Comparison of ENCODE assay signal across 21 cellular contexts in genomic region chr11:8714622-8715225, GRCh38. TPM values are rescaled to one million over a fixed set of nuclear protein-coding genes. Genes with fewer than 3 reads are reported as not detected.
DNase-seq lines count a peak whose midpoint lies in the region; ATAC-seq, FAIRE-seq and TF ChIP-seq lines count a peak whose summit lies in the region.
"Had no signal": no experiment of that assay in that cellular context is flagged by ENCODE, and none has a peak within 500 bp of the region (broad histone marks: within the 10 kb centered on the region; RNA-seq: fewer than 3 reads in every experiment).

No MANE protein-coding gene starts in this region.

- H3K23ac ChIP-seq in mesenchymal stem cell (ENCODE audit: low read length in 2 of 2) = no peak overlapping the region

- H3K9ac ChIP-seq in astrocyte (ENCODE audit: low read length) (no peak overlapping the region), mesenchymal stem cell (ENCODE audit: low read length) (peak overlapping the region; percentile 8), stomach smooth muscle (ENCODE audit: low read length in 2 of 2) (peak overlapping the region in 1 of 2 donors; percentile 21), colonic mucosa (ENCODE audit: low read depth in 2 of 2, low read length in 2 of 2) (no peak overlapping the region)

- H2BK12ac ChIP-seq in mesenchymal stem cell (ENCODE audit: low read length in 2 of 2) = no peak overlapping the region

- ATAC-seq in CD4-positive, alpha-beta T cell (ENCODE audit: poor library complexity) = no peak
- ATAC-seq in GM18867 (IDR thresholded peaks at IDR 0.05; ENCODE audit: unreplicated experiment) = no peak

- no peak overlapping the region for H3K14ac ChIP-seq in mesenchymal stem cell (ENCODE audit: low read length in 2 of 2)

- peaks cover 42% of the 10 kb centered on the region for H3K4me1 Mint-ChIP-seq in astrocyte (ENCODE audit: low read depth, unreplicated experiment)
- no peaks in the 10 kb centered on the region for H3K4me1 Mint-ChIP-seq in CD4-positive, alpha-beta T cell (ENCODE audit: low read depth)

- H2AFZ ChIP-seq in astrocyte (ENCODE audit: low read depth, low read length) (no peak overlapping the region), mesenchymal stem cell (ENCODE audit: low read depth, low read length) (no peak overlapping the region)

- H3K9me3 ChIP-seq in astrocyte (ENCODE audit: insufficient read depth, low read depth, low read length) = no peaks in the 10 kb centered on the region
- H3K9me3 ChIP-seq in mesenchymal stem cell (ENCODE audit: control insufficient read depth, low read length) = no peaks in the 10 kb centered on the region
- H3K9me3 ChIP-seq in stomach smooth muscle (ENCODE audit: control insufficient read depth in 2 of 2, low read length in 2 of 2) = no peaks in the 10 kb centered on the region
- H3K9me3 ChIP-seq in CD4-positive, alpha-beta T cell (ENCODE audit: control insufficient read depth, low read length) = no peaks in the 10 kb centered on the region
- H3K9me3 ChIP-seq in colonic mucosa = no peaks in the 10 kb centered on the region
- H3K9me3 ChIP-seq: HAP-1, neutrophil, upper lobe of right lung had no signal

- no peak overlapping the region for H3K27ac ChIP-seq in astrocyte (ENCODE audit: low read depth, low read length)
- H3K27ac ChIP-seq in mesenchymal stem cell (ENCODE audit: low read length, poor library complexity, severe bottlenecking) = no peak overlapping the region
- H3K27ac ChIP-seq in stomach smooth muscle (ENCODE audit: low read length) = peak overlapping the region; percentile 94
- H3K27ac ChIP-seq in CD4-positive, alpha-beta T cell (ENCODE audit: low read depth, low read length) = no peak overlapping the region
- H3K27ac ChIP-seq in colonic mucosa = no peak overlapping the region
- H3K27ac ChIP-seq: 22Rv1, upper lobe of right lung had no signal

- POLR2A ChIA-PET in CD4-positive, alpha-beta T cell (lab: Charles Lee) = no interaction called here

- peaks cover 49% of the 10 kb centered on the region for H3K36me3 Mint-ChIP-seq in astrocyte (ENCODE audit: low read depth, unreplicated experiment)
- no peaks in the 10 kb centered on the region for H3K36me3 Mint-ChIP-seq in CD4-positive, alpha-beta T cell (ENCODE audit: low read depth)

- no peak overlapping the region for H3K4me3 Mint-ChIP-seq in astrocyte (ENCODE audit: unreplicated experiment)
- no peak overlapping the region for H3K4me3 Mint-ChIP-seq in CD4-positive, alpha-beta T cell

- H3K4me2 ChIP-seq in astrocyte (ENCODE audit: low read length) = peak overlapping the region; percentile 20
- H3K4me2 ChIP-seq in mesenchymal stem cell (ENCODE audit: low read length, poor library complexity, severe bottlenecking) = no peak overlapping the region

- no peak for TF ChIP-seq CTCF in astrocyte (IDR thresholded peaks at IDR 0.05; ENCODE audit: insufficient read depth, low read depth, low read length)
- TF ChIP-seq CTCF in CD4-positive, alpha-beta T cell (IDR thresholded peaks at IDR 0.05) = no peak
- no peak for TF ChIP-seq CTCF in colonic mucosa (IDR thresholded peaks at IDR 0.05)

- H3K79me1 ChIP-seq in mesenchymal stem cell (replicated peaks; ENCODE audit: low read length, poor library complexity, severe bottlenecking) = peaks cover 14% of the 10 kb centered on the region

- peaks cover 8% of the 10 kb centered on the region for H3K79me2 ChIP-seq in astrocyte (ENCODE audit: insufficient read depth, low read length)

- H3K36me3 ChIP-seq in astrocyte (ENCODE audit: insufficient read depth, low read length) (peaks cover 10% of the 10 kb centered on the region), mesenchymal stem cell (ENCODE audit: control insufficient read depth in 1 of 2, insufficient read depth in 2 of 2, low read depth in 1 of 2, low read length in 2 of 2) (peaks cover 57 to 71% of the 10 kb centered on the region in 2 experiments), stomach smooth muscle (ENCODE audit: control insufficient read depth in 2 of 2, insufficient read depth in 2 of 2, low read length in 2 of 2) (peaks cover 37 to 47% of the 10 kb centered on the region in 2 donors), colonic mucosa (no peaks in the 10 kb centered on the region)
- H3K36me3 ChIP-seq: neutrophil had no signal

- H3K18ac ChIP-seq in mesenchymal stem cell (ENCODE audit: low read depth in 1 of 2, low read length in 2 of 2) = peak overlapping the region in 1 of 2 experiments; percentile 31

- no peak overlapping the region for H4K91ac ChIP-seq in mesenchymal stem cell (ENCODE audit: low read length)

- H3K27me3 Mint-ChIP-seq in astrocyte (ENCODE audit: low read depth, unreplicated experiment) = no peaks in the 10 kb centered on the region
- peaks cover 2% of the 10 kb centered on the region for H3K27me3 Mint-ChIP-seq in CD4-positive, alpha-beta T cell

- H4K8ac ChIP-seq in mesenchymal stem cell (ENCODE audit: low read length) = no peak overlapping the region

- no peak overlapping the region for H2BK5ac ChIP-seq in mesenchymal stem cell (ENCODE audit: low read depth, low read length, poor library complexity, severe bottlenecking)

- H4K20me1 ChIP-seq in astrocyte (ENCODE audit: insufficient read depth, low read length) = no peaks in the 10 kb centered on the region

- CTCF ChIA-PET in CD4-positive, alpha-beta T cell (lab: Charles Lee) = no interaction called here

- no peaks in the 10 kb centered on the region for H3K27me3 ChIP-seq in astrocyte (ENCODE audit: insufficient read depth, low read length)
- no peaks in the 10 kb centered on the region for H3K27me3 ChIP-seq in mesenchymal stem cell (ENCODE audit: control insufficient read depth in 1 of 2, insufficient read depth in 1 of 2, low read length in 2 of 2)
- no peaks in the 10 kb centered on the region for H3K27me3 ChIP-seq in stomach smooth muscle (ENCODE audit: control insufficient read depth in 1 of 2, insufficient read depth in 2 of 2, low read length in 2 of 2)
- no peaks in the 10 kb centered on the region for H3K27me3 ChIP-seq in CD4-positive, alpha-beta T cell (ENCODE audit: control insufficient read depth, insufficient read depth, low read length)
- no peaks in the 10 kb centered on the region for H3K27me3 ChIP-seq in colonic mucosa
- H3K27me3 ChIP-seq: neutrophil, upper lobe of right lung had no signal

- peak; percentile 23 for DNase-seq in DMS53 (lab: John Stamatoyannopoulos, UW)
- DNase-seq in DMS53 treated with DMSO at 0.1 percent for 48 hours (lab: John Stamatoyannopoulos, UW; ENCODE audit: unreplicated experiment) = no peak
- peak; percentile 37 for DNase-seq in astrocyte (ENCODE audit: low read depth)
- peak; percentile 25 for DNase-seq in mesenchymal stem cell
- DNase-seq in CD4-positive, alpha-beta T cell = no peak
- no peak for DNase-seq in colonic mucosa
- DNase-seq: activated CD4-positive, CD25-positive, alpha-beta regulatory T cell treated with anti-CD3 and anti-CD28 coated beads, Interleukin-2, amount 50 U/mL, for 72 hours; activated CD8-positive, alpha-beta memory T cell treated with anti-CD3 and anti-CD28 coated beads, Interleukin-2, amount 50 U/mL, for 48 hours; activated naive CD4-positive, alpha-beta T cell treated with Interleukin-2 at 50 U/mL for 16 hours; DMS 273 treated with DMSO at 0.1 percent for 48 hours; Kasumi-1; NCI-H1436; SIG-M5; stimulated activated CD4-positive, alpha-beta T cell treated with anti-CD3 and anti-CD28 coated beads, Interleukin-4, amount 100 ng/mL, for 4 hours; T-helper 2 cell had no signal

- no peak overlapping the region for H3K4ac ChIP-seq in mesenchymal stem cell (ENCODE audit: low read depth in 1 of 2, low read length in 2 of 2)

- no peak overlapping the region for H3K27ac Mint-ChIP-seq in astrocyte (ENCODE audit: unreplicated experiment)
- no peak overlapping the region for H3K27ac Mint-ChIP-seq in CD4-positive, alpha-beta T cell

- H3K4me1 ChIP-seq in astrocyte (ENCODE audit: insufficient read depth, low read length) = peaks cover 38% of the 10 kb centered on the region
- H3K4me1 ChIP-seq in mesenchymal stem cell (ENCODE audit: control insufficient read depth, insufficient read depth, low read depth, low read length) = peaks cover 32% of the 10 kb centered on the region
- peaks cover 68% of the 10 kb centered on the region for H3K4me1 ChIP-seq in stomach smooth muscle (ENCODE audit: control insufficient read depth, insufficient read depth, low read length)
- no peaks in the 10 kb centered on the region for H3K4me1 ChIP-seq in colonic mucosa
- H3K4me1 ChIP-seq: HAP-1 had no signal

- no peak overlapping the region for H2BK120ac ChIP-seq in mesenchymal stem cell (ENCODE audit: low read depth, low read length)

- no peak overlapping the region for H2AK5ac ChIP-seq in mesenchymal stem cell (ENCODE audit: low read length, severe bottlenecking)

- 64% methylated on average over 4 of the region's 4 CpGs for WGBS in mesenchymal stem cell

- intact Hi-C loops in CD4-positive, alpha-beta T cell (cut with DNase I, micrococcal nuclease) = no loop called here
- intact Hi-C loops in colonic mucosa (cut with DNase I) = no loop called here

- H3K4me3 ChIP-seq in astrocyte (ENCODE audit: insufficient read depth, low read depth, low read length) = no peak overlapping the region
- H3K4me3 ChIP-seq in mesenchymal stem cell (ENCODE audit: insufficient read depth in 1 of 2, low read depth in 1 of 2, low read length in 2 of 2) = no peak overlapping the region
- no peak overlapping the region for H3K4me3 ChIP-seq in stomach smooth muscle (ENCODE audit: low read length in 2 of 2)
- H3K4me3 ChIP-seq in colonic mucosa = no peak overlapping the region
- H3K4me3 ChIP-seq: HAP-1, upper lobe of right lung had no signal

- H2BK15ac ChIP-seq in mesenchymal stem cell (ENCODE audit: low read depth, poor library complexity, severe bottlenecking) = no peak overlapping the region

- no peaks in the 10 kb centered on the region for H3K9me3 Mint-ChIP-seq in astrocyte (ENCODE audit: unreplicated experiment)
- H3K9me3 Mint-ChIP-seq in CD4-positive, alpha-beta T cell = no peaks in the 10 kb centered on the region

- no peak for FAIRE-seq in astrocyte (lab: Jason Lieb, UNC)

RNA-seq across cellular contexts. Expression of gene RPL27A, which starts 32.1 kb away (rescaled TPM):
- 573 and 682 TPM in 2 replicates for total RNA-seq in astrocyte
- 1,998 TPM for polyA plus RNA-seq in mesenchymal stem cell (2013, experiment 1 of 2)
- 1,912 TPM for polyA plus RNA-seq in mesenchymal stem cell (2013, experiment 2 of 2)
- 1,000 to 10,000 TPM; 1,667 to 1,721 TPM for total RNA-seq in CD4-positive, alpha-beta T cell
- total RNA-seq in colonic mucosa = 1,000 to 10,000 TPM in 1 of 2 donors, 100 to 1,000 TPM in 1; 701 to 1,045 TPM

RNA-seq across cellular contexts. Expression of gene TRIM66, which starts 32.3 kb away (rescaled TPM):
- 7.3 and 8.8 TPM in 2 replicates for total RNA-seq in astrocyte
- polyA plus RNA-seq in mesenchymal stem cell (2013, experiment 1 of 2) = 1.8 TPM
- polyA plus RNA-seq in mesenchymal stem cell (2013, experiment 2 of 2) = 1.9 TPM
- total RNA-seq in CD4-positive, alpha-beta T cell = 1 to 10 TPM; 6.8 to 9.8 TPM
- total RNA-seq in colonic mucosa = 10 to 100 TPM in 1 of 2 donors, 1 to 10 TPM in 1; 5.9 to 10.6 TPM

Comparison
In these comparisons a context has a peak if more than half of its experiments do, and no peak if none do; other contexts are left out.
1. DNase-seq: peak in DMS53 (single experiment), astrocyte (single experiment) and mesenchymal stem cell (single experiment); none in DMS53 treated with DMSO at 0.1 percent for 48 hours (single experiment), CD4-positive, alpha-beta T cell (0 of 10) and colonic mucosa (single experiment).